7 cellular contexts compared by ENCODE assay signal in the genomic region with DNA sequence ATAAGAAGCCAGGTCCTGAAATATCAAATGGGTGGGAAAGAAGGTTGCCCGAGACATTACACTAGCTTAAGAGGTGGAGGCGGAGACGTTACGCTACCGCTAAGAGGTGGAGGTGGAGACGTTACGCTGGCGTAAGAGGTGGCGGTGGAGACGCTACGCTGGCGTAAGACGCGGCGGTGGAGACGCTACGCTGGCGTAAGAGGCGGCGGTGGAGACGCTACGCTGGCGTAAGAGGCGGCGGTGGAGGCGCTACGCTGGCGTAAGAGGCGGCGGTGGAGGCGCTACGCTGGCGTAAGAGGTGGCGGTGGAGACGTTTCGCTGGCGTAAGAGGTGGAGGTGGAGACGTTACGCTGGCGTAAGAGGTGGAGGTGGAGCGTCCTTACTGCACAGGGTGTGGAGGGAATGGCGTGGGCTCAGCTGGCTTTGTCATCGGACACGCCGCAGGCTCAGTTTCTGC.
DNase-seq lines count a peak whose midpoint lies in the region; ATAC-seq lines count a peak whose summit lies in the region.

No MANE protein-coding gene starts in this region.

- no peak overlapping the region for H3K9ac ChIP-seq in endocrine pancreas (ENCODE audit: control insufficient read depth, insufficient read depth, low read length)

- H3K4me1 ChIP-seq in endocrine pancreas (ENCODE audit: control insufficient read depth, insufficient read depth, low read length) = no peaks in the 10 kb centered on the region

- H3K4me3 ChIP-seq in endocrine pancreas (ENCODE audit: control insufficient read depth, insufficient read depth, low read length) = peak overlapping the region; percentile 28

- DNase-seq in NOMO-1 (lab: John Stamatoyannopoulos, UW; ENCODE audit: unreplicated experiment in 2 of 2) (peak; percentile 92 to 94), NCI-H2227 treated with DMSO at 0.1 percent for 48 hours (lab: John Stamatoyannopoulos, UW) (no peak), NCI-H1694 (lab: John Stamatoyannopoulos, UW) (no peak)
- DNase-seq in stimulated activated CD4-positive, alpha-beta T cell treated with anti-CD3 and anti-CD28 coated beads, Interleukin-4, amount 100 ng/mL, for 4 hours = peak; percentile 62 to 77

- peaks cover 5% of the 10 kb centered on the region for H3K36me3 ChIP-seq in endocrine pancreas (ENCODE audit: control insufficient read depth, insufficient read depth, low read length)

- H3K27me3 ChIP-seq in endocrine pancreas (ENCODE audit: control insufficient read depth, insufficient read depth, low read length) = no peaks in the 10 kb centered on the region

- H3K9me3 ChIP-seq in endocrine pancreas (ENCODE audit: control insufficient read depth, low read length) = no peaks in the 10 kb centered on the region

- ATAC-seq in GM21528 (IDR thresholded peaks at IDR 0.05; ENCODE audit: low FRiP score, unreplicated experiment) (peak; percentile 47), GM19328 (IDR thresholded peaks at IDR 0.05; ENCODE audit: unreplicated experiment) (no peak)

Comparison
In these comparisons a context has a peak if more than half of its experiments do, and no peak if none do; other contexts are left out.
1. DNase-seq: peak in NOMO-1 (2 of 2) and stimulated activated CD4-positive, alpha-beta T cell treated with anti-CD3 and anti-CD28 coated beads, Interleukin-4, amount 100 ng/mL, for 4 hours (2 of 2); none in NCI-H2227 treated with DMSO at 0.1 percent for 48 hours (single experiment) and NCI-H1694 (single experiment).